In genomic region chr10:103168436-103168835, GRCh38 we compare ENCODE assay signal across 21 cellular contexts. TPM values are rescaled to one million over a fixed set of nuclear protein-coding genes. Genes with fewer than 3 reads are reported as not detected.
A peak's percentile ranks its signal among the peaks of the same experiment; 100 is the strongest.
DNase-seq lines count a peak whose midpoint lies in the region; ATAC-seq, FAIRE-seq and TF ChIP-seq lines count a peak whose summit lies in the region.
"Had no signal": no experiment of that assay in that cellular context is flagged by ENCODE, and none has a peak within 500 bp of the region (broad histone marks: within the 10 kb centered on the region; RNA-seq: fewer than 3 reads in every experiment).

No MANE protein-coding gene starts in this region.

- CTCF ChIA-PET in HepG2 (lab: Yijun Ruan, JAX; ENCODE audit: low intra/inter-chr PET ratio, low total read pairs), result no interaction called here

- peaks cover 10% of the 10 kb centered on the region for H3K4me1 ChIP-seq in HepG2 (ENCODE audit: insufficient read depth, low read length)
- no peaks in the 10 kb centered on the region for H3K4me1 ChIP-seq in right lobe of liver
- peaks cover 24% of the 10 kb centered on the region for H3K4me1 ChIP-seq in foreskin keratinocyte

- no peak for TF ChIP-seq CTCF in HepG2 (CRISPR knock-in tag; IDR thresholded peaks at IDR 0.05)
- TF ChIP-seq CTCF in right lobe of liver (IDR thresholded peaks at IDR 0.05), result no peak
- TF ChIP-seq CTCF in foreskin keratinocyte (conservative IDR thresholded peaks at IDR 0.05), result no peak

- no peak overlapping the region for H3K9ac ChIP-seq in HepG2 (ENCODE audit: insufficient read depth, low read depth, low read length)

- H3K9me3 ChIP-seq in HepG2 (ENCODE audit: low read length) (no peaks in the 10 kb centered on the region), right lobe of liver (no peaks in the 10 kb centered on the region)

- H3K79me2 ChIP-seq in HepG2 (ENCODE audit: insufficient read depth, low read length), result peaks cover 3% of the 10 kb centered on the region

- H4K20me1 ChIP-seq in HepG2 (ENCODE audit: insufficient read depth, low read length), result no peaks in the 10 kb centered on the region

- no peak for TF ChIP-seq RAD21 in HepG2 (CRISPR knock-in tag; IDR thresholded peaks at IDR 0.05)

- no TSS peak for BruUV-seq in HepG2 (replicated peaks; lab: Mats Ljungman, UMichigan)

- peak; percentile 4 for FAIRE-seq in HepG2 (lab: Jason Lieb, UNC)
- FAIRE-seq: GM12891 had no signal

- no peak overlapping the region for H3K27ac ChIP-seq in HepG2 (ENCODE audit: extremely low read length, insufficient read depth, low read length)
- no peak overlapping the region for H3K27ac ChIP-seq in right lobe of liver
- H3K27ac ChIP-seq in foreskin keratinocyte, result peak overlapping the region; percentile 64
- H3K27ac ChIP-seq: SK-N-MC had no signal

- H3K36me3 ChIP-seq in HepG2 (replicated peaks in 1 of 2; ENCODE audit: control insufficient read depth in 1 of 2, insufficient read depth in 2 of 2, low read length in 2 of 2) (peaks cover 5 to 23% of the 10 kb centered on the region in 2 experiments; a peak in 4 of 5 replicates), right lobe of liver (peaks cover 0 to 53% (median 9%) of the 10 kb centered on the region in 4 donors)

- TF ChIP-seq POLR2A in HepG2 (IDR thresholded peaks at IDR 0.05; ENCODE audit: insufficient read depth in 1 of 2, low read depth in 2 of 2, low read length in 2 of 2) (no peak), right lobe of liver (IDR thresholded peaks at IDR 0.05) (no peak)

- DNase-seq in HepG2 (ENCODE audit: low spot score) (no peak), right lobe of liver (no peak), astrocyte of the hippocampus (ENCODE audit: low read depth, low spot score) (peak; percentile 24), foreskin keratinocyte (peak; percentile 66 to 88), NCI-H82 treated with DMSO at 0.1 percent for 48 hours (lab: John Stamatoyannopoulos, UW; ENCODE audit: unreplicated experiment) (no peak), SHP77 (lab: John Stamatoyannopoulos, UW) (no peak)
- no peak for DNase-seq in NK-92 treated with Interleukin-12 subunit alpha and Interleukin-12 subunit beta, amount 100 ng/mL, for 24 hours (lab: John Stamatoyannopoulos, UW)
- DNase-seq: activated CD4-positive, alpha-beta T cell treated with anti-CD3 and anti-CD28 coated beads, Interleukin-2, amount 10 ng/mL, durations not matched to agents 7 days and 5 days; activated T-cell treated with anti-CD3 and anti-CD28 coated beads for 4 hours; CD8-positive, alpha-beta T cell; hypothalamus; Kasumi-1; NCI-H1930; NCI-H524; OCI-M1; stimulated activated naive CD4-positive, alpha-beta T cell; trophoblast cell had no signal

- POLR2A ChIA-PET in HepG2 (lab: Yijun Ruan, JAX), result no interaction called here

- no peak overlapping the region for H3K4me2 ChIP-seq in HepG2 (ENCODE audit: low read depth, low read length)

- no peaks in the 10 kb centered on the region for H3K27me3 ChIP-seq in HepG2 (ENCODE audit: control insufficient read depth in 1 of 2, insufficient read depth in 2 of 2, low read length in 2 of 2)
- H3K27me3 ChIP-seq in right lobe of liver, result no peaks in the 10 kb centered on the region
- H3K27me3 ChIP-seq in foreskin keratinocyte, result no peaks in the 10 kb centered on the region

- in situ Hi-C loops in HepG2 (cut with HindIII; ENCODE audit: extremely low pct_ligation_motif_present, low pct_unique_long_range_greater_than_20kb), result no loop called here

- no peak overlapping the region for H2AFZ ChIP-seq in HepG2 (ENCODE audit: low read length)

- no peak overlapping the region for H3K4me3 ChIP-seq in HepG2 (replicated peaks in 1 of 3; ENCODE audit: insufficient read depth in 1 of 3, low read depth in 2 of 3, low read length in 3 of 3)
- H3K4me3 ChIP-seq in right lobe of liver, result no peak overlapping the region
- H3K4me3 ChIP-seq: SK-N-MC had no signal

- TF ChIP-seq EP300 in HepG2 (IDR thresholded peaks at IDR 0.05; ENCODE audit: low read depth in 2 of 2, low read length in 2 of 2) (no peak), HepG2 (CRISPR knock-in tag; IDR thresholded peaks at IDR 0.05; ENCODE audit: borderline replicate concordance) (no peak)

- no peak for ATAC-seq in HepG2
- ATAC-seq in right lobe of liver, result no peak
- ATAC-seq in foreskin keratinocyte, result peak; percentile 84
- no peak for ATAC-seq in GM18502 (IDR thresholded peaks at IDR 0.05; ENCODE audit: poor library complexity, unreplicated experiment)
- ATAC-seq: activated naive CD4-positive, alpha-beta T cell treated with anti-CD3 and anti-CD28 coated beads, Interleukin-2, amount 50 U/mL, for 72 hours; CD8-positive, alpha-beta T cell had no signal

- intact Hi-C loops in HepG2 (cut with micrococcal nuclease; ENCODE audit: unreplicated experiment) (no loop called here), right lobe of liver (cut with DNase I) (no loop called here)

TF ChIP-seq in HepG2, 621 proteins besides CTCF, POLR2A, EP300 and RAD21:
- TF ChIP-seq ZC3H4 (CRISPR knock-in tag; IDR thresholded peaks at IDR 0.05; ENCODE audit: borderline replicate concordance), result no peak
- no peak for TF ChIP-seq ZNF350 (CRISPR knock-in tag; IDR thresholded peaks at IDR 0.05; ENCODE audit: borderline replicate concordance, low read depth)
- no peak for TF ChIP-seq ZNF614 (CRISPR knock-in tag; IDR thresholded peaks at IDR 0.05; ENCODE audit: borderline replicate concordance)
- no peak for TF ChIP-seq NR1H2 (CRISPR knock-in tag; IDR thresholded peaks at IDR 0.05; ENCODE audit: borderline replicate concordance, low read depth)

RNA-seq across cellular contexts. Expression of gene NT5C2, which starts 24.6 kb away (rescaled TPM):
- total RNA-seq in HepG2 (2016; rRNA removed; fragmentation: Illumina TruSeq; extraction: Trizol) (40.6 and 51.5 TPM in 2 replicates), right lobe of liver (10 to 100 TPM; 17.3 to 39.2 (median 32.4) TPM), foreskin keratinocyte (44.1 and 47.9 TPM in 2 replicates)
- 14.0 and 14.6 TPM in 2 replicates for total RNA-seq in HepG2 (2016; cell fraction: cytosol; rRNA removed; fragmentation: Illumina TruSeq; extraction: Trizol; ENCODE audit: low read depth)
- 41.6 and 53.9 TPM in 2 replicates for total RNA-seq in HepG2 (2016; cell fraction: insoluble cytoplasmic fraction; rRNA removed; fragmentation: Illumina TruSeq; extraction: Trizol)
- 20.7 and 21.7 TPM in 2 replicates for total RNA-seq in HepG2 (2016; cell fraction: membrane; rRNA removed; fragmentation: Illumina TruSeq; extraction: Trizol)
- 45.1 and 47.6 TPM in 2 replicates for total RNA-seq in HepG2 (2016; cell fraction: nucleus; rRNA removed; fragmentation: Illumina TruSeq; extraction: Trizol)
- polyA plus RNA-seq in HepG2 (2011; rRNA removed) (53.3 and 55.2 TPM in 2 replicates), foreskin keratinocyte (20.7 and 21.2 TPM in 2 replicates)
- 31.0 and 44.8 TPM in 2 replicates for polyA plus RNA-seq in HepG2 (2011; cell fraction: cytosol; rRNA removed)
- polyA plus RNA-seq in HepG2 (2011; cell fraction: nucleus; rRNA removed), result 26.5 and 38.0 TPM in 2 replicates
- 47.1 and 62.0 TPM in 2 replicates for polyA plus RNA-seq in HepG2 (2012)
- polyA plus RNA-seq in HepG2 (2016; cell fraction: cytosol; fragmentation: Illumina TruSeq; extraction: Trizol; ENCODE audit: low read depth), result 4.3 and 4.4 TPM in 2 replicates
- 49.2 and 49.9 TPM in 2 replicates for polyA plus RNA-seq in HepG2 (2016; cell fraction: insoluble cytoplasmic fraction; fragmentation: Illumina TruSeq; extraction: Trizol; ENCODE audit: low read depth)
- 12.7 and 13.5 TPM in 2 replicates for polyA plus RNA-seq in HepG2 (2016; cell fraction: membrane; fragmentation: Illumina TruSeq; extraction: Trizol; ENCODE audit: low read depth)
- polyA plus RNA-seq in HepG2 (2016; cell fraction: nucleus; fragmentation: Illumina TruSeq; extraction: Trizol; ENCODE audit: insufficient read depth, low read depth), result 51.3 and 57.2 TPM in 2 replicates
- 48.0 and 50.4 TPM in 2 replicates for polyA minus RNA-seq in HepG2 (2011; rRNA and poly(A)+ RNA removed; ENCODE audit: low replicate concordance)
- polyA minus RNA-seq in HepG2 (2011; cell fraction: cytosol; rRNA and poly(A)+ RNA removed), result 38.7 and 41.0 TPM in 2 replicates
- polyA minus RNA-seq in HepG2 (2011; cell fraction: nucleus; rRNA and poly(A)+ RNA removed), result 71.3 and 106 TPM in 2 replicates

Comparison
In these comparisons a context has a peak if more than half of its experiments do, and no peak if none do; other contexts are left out.
1. DNase-seq: peak in astrocyte of the hippocampus (single experiment) and foreskin keratinocyte (2 of 2); none in HepG2 (single experiment), right lobe of liver (0 of 3), NCI-H82 treated with DMSO at 0.1 percent for 48 hours (single experiment), NK-92 treated with Interleukin-12 subunit alpha and Interleukin-12 subunit beta, amount 100 ng/mL, for 24 hours (single experiment) and SHP77 (0 of 2).